ENCODE assay signal across 1 cellular context in genomic region chr17:78953356-78954350, GRCh38.
TF ChIP-seq lines count a peak whose summit lies in the region.

No MANE protein-coding gene starts in this region.

TF ChIP-seq in GM23338, 12 proteins besides CTCF, POLR2A, EP300 and RAD21 (continued from another document):
- TF ChIP-seq, protein P1, sequence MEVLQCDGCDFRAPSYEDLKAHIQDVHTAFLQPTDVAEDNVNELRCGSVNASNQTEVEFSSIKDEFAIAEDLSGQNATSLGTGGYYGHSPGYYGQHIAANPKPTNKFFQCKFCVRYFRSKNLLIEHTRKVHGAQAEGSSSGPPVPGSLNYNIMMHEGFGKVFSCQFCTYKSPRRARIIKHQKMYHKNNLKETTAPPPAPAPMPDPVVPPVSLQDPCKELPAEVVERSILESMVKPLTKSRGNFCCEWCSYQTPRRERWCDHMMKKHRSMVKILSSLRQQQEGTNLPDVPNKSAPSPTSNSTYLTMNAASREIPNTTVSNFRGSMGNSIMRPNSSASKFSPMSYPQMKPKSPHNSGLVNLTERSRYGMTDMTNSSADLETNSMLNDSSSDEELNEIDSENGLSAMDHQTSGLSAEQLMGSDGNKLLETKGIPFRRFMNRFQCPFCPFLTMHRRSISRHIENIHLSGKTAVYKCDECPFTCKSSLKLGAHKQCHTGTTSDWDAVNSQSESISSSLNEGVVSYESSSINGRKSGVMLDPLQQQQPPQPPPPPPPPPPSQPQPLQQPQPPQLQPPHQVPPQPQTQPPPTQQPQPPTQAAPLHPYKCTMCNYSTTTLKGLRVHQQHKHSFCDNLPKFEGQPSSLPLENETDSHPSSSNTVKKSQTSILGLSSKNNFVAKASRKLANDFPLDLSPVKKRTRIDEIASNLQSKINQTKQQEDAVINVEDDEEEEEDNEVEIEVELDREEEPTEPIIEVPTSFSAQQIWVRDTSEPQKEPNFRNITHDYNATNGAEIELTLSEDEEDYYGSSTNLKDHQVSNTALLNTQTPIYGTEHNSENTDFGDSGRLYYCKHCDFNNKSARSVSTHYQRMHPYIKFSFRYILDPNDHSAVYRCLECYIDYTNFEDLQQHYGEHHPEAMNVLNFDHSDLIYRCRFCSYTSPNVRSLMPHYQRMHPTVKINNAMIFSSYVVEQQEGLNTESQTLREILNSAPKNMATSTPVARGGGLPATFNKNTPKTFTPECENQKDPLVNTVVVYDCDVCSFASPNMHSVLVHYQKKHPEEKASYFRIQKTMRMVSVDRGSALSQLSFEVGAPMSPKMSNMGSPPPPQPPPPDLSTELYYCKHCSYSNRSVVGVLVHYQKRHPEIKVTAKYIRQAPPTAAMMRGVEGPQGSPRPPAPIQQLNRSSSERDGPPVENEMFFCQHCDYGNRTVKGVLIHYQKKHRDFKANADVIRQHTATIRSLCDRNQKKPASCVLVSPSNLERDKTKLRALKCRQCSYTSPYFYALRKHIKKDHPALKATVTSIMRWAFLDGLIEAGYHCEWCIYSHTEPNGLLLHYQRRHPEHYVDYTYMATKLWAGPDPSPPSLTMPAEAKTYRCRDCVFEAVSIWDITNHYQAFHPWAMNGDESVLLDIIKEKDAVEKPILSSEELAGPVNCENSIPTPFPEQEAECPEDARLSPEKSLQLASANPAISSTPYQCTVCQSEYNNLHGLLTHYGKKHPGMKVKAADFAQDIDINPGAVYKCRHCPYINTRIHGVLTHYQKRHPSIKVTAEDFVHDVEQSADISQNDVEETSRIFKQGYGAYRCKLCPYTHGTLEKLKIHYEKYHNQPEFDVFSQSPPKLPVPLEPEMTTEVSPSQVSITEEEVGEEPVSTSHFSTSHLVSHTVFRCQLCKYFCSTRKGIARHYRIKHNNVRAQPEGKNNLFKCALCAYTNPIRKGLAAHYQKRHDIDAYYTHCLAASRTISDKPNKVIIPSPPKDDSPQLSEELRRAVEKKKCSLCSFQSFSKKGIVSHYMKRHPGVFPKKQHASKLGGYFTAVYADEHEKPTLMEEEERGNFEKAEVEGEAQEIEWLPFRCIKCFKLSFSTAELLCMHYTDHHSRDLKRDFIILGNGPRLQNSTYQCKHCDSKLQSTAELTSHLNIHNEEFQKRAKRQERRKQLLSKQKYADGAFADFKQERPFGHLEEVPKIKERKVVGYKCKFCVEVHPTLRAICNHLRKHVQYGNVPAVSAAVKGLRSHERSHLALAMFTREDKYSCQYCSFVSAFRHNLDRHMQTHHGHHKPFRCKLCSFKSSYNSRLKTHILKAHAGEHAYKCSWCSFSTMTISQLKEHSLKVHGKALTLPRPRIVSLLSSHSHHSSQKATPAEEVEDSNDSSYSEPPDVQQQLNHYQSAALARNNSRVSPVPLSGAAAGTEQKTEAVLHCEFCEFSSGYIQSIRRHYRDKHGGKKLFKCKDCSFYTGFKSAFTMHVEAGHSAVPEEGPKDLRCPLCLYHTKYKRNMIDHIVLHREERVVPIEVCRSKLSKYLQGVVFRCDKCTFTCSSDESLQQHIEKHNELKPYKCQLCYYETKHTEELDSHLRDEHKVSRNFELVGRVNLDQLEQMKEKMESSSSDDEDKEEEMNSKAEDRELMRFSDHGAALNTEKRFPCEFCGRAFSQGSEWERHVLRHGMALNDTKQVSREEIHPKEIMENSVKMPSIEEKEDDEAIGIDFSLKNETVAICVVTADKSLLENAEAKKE (CRISPR knock-in tag; IDR thresholded peaks at IDR 0.05) = no peak
- TF ChIP-seq ZNF114 (CRISPR knock-in tag; IDR thresholded peaks at IDR 0.05) = no peak
- no peak for TF ChIP-seq REST (IDR thresholded peaks at IDR 0.05; ENCODE audit: unreplicated experiment)
- no peak for TF ChIP-seq POLR2AphosphoS5 (IDR thresholded peaks at IDR 0.05; ENCODE audit: low read depth)
- TF ChIP-seq, protein P2, sequence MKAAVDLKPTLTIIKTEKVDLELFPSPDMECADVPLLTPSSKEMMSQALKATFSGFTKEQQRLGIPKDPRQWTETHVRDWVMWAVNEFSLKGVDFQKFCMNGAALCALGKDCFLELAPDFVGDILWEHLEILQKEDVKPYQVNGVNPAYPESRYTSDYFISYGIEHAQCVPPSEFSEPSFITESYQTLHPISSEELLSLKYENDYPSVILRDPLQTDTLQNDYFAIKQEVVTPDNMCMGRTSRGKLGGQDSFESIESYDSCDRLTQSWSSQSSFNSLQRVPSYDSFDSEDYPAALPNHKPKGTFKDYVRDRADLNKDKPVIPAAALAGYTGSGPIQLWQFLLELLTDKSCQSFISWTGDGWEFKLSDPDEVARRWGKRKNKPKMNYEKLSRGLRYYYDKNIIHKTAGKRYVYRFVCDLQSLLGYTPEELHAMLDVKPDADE (IDR thresholded peaks at IDR 0.05) = no peak
- no peak for TF ChIP-seq EZH2 (IDR thresholded peaks at IDR 0.05; ENCODE audit: low read depth, unreplicated experiment)
- no peak for TF ChIP-seq NANOG (IDR thresholded peaks at IDR 0.05; ENCODE audit: borderline replicate concordance)
- TF ChIP-seq CREB1 (CRISPR knock-in tag; IDR thresholded peaks at IDR 0.05; ENCODE audit: low read depth) = no peak
- TF ChIP-seq ZNF331 (CRISPR knock-in tag; IDR thresholded peaks at IDR 0.05; ENCODE audit: low read depth) = no peak
